Comparison of ENCODE assay signal across 18 cellular contexts in genomic region chr20:38840894-38841470, GRCh38. TPM values are rescaled to one million over a fixed set of nuclear protein-coding genes. Genes with fewer than 3 reads are reported as not detected.
DNase-seq lines count a peak whose midpoint lies in the region; FAIRE-seq and TF ChIP-seq lines count a peak whose summit lies in the region.
"Had no signal": no experiment of that assay in that cellular context is flagged by ENCODE, and none has a peak within 500 bp of the region (broad histone marks: within the 10 kb centered on the region; RNA-seq: fewer than 3 reads in every experiment).

No MANE protein-coding gene starts in this region.

- H3K4me1 ChIP-seq in osteoblast (ENCODE audit: insufficient read depth, low read length) (no peaks in the 10 kb centered on the region), prostate gland (replicated peaks) (no peaks in the 10 kb centered on the region)
- H3K4me1 ChIP-seq: Caco-2 had no signal

- H2AFZ ChIP-seq in osteoblast (ENCODE audit: low read length): no peak overlapping the region

- H3K9me3 ChIP-seq in osteoblast (ENCODE audit: low read depth, low read length) (no peaks in the 10 kb centered on the region), prostate gland (no peaks in the 10 kb centered on the region)
- H3K9me3 ChIP-seq: Caco-2, esophagus squamous epithelium had no signal

- H3K27ac ChIP-seq in dorsolateral prefrontal cortex (peak overlapping the region in 52 of 59 donors; percentile 32 to 89 (median 79)), temporal lobe (ENCODE audit: low read depth, low read length) (peak overlapping the region; percentile 80), osteoblast (ENCODE audit: low read depth, low read length) (no peak overlapping the region), prostate gland (no peak overlapping the region)

- no peak for DNase-seq in activated naive CD4-positive, alpha-beta T cell treated with anti-CD3 and anti-CD28 coated beads for 36 hours
- DNase-seq in activated naive CD4-positive, alpha-beta T cell (lab: John Stamatoyannopoulos, UW): no peak
- no peak for DNase-seq in activated CD4-positive, alpha-beta memory T cell treated with anti-CD3 and anti-CD28 coated beads for 36 hours
- no peak for DNase-seq in dorsolateral prefrontal cortex
- no peak for DNase-seq in osteoblast (ENCODE audit: insufficient read length, low spot score, missing footprints)
- no peak for DNase-seq in prostate gland (ENCODE audit: low spot score)
- DNase-seq in D721Med (ENCODE audit: insufficient read length, low spot score): no peak
- DNase-seq: activated effector memory CD4-positive, alpha-beta T cell treated with Interleukin-2 at 50 U/mL for 16 hours; esophagus squamous epithelium; KG1; NCI-H1105 treated with DMSO at 0.1 percent for 48 hours; NCI-H748 treated with DMSO at 0.1 percent for 48 hours; RPMI8226 had no signal

- H3K36me3 ChIP-seq in osteoblast (ENCODE audit: insufficient read depth, low read length) (no peaks in the 10 kb centered on the region), prostate gland (no peaks in the 10 kb centered on the region)
- H3K36me3 ChIP-seq: esophagus squamous epithelium had no signal

- H3K9me3 Mint-ChIP-seq in activated naive CD4-positive, alpha-beta T cell treated with anti-CD3 and anti-CD28 coated beads for 36 hours: no peaks in the 10 kb centered on the region
- no peaks in the 10 kb centered on the region for H3K9me3 Mint-ChIP-seq in activated CD4-positive, alpha-beta memory T cell treated with anti-CD3 and anti-CD28 coated beads for 36 hours
- H3K9me3 Mint-ChIP-seq: brain had no signal

- CTCF ChIA-PET in activated naive CD4-positive, alpha-beta T cell treated with anti-CD3 and anti-CD28 coated beads for 36 hours (lab: Charles Lee): interaction anchor here (0.7 to 1.0 kb wide), 2 partner anchors 54 to 208 kb away, joined by 3 read pairs; no protein-coding TSS in a partner anchor
- CTCF ChIA-PET in activated CD4-positive, alpha-beta memory T cell treated with anti-CD3 and anti-CD28 coated beads for 36 hours (lab: Charles Lee): interaction anchor here (0.8 to 2.8 kb wide), 5 partner anchors 33 to 115 kb away, joined by 3 to 13 read pairs (median 3); partner anchors contain the start of genes ACTR5 and PPP1R16B

- H3K27me3 Mint-ChIP-seq in activated naive CD4-positive, alpha-beta T cell treated with anti-CD3 and anti-CD28 coated beads for 36 hours (ENCODE audit: low read depth): no peaks in the 10 kb centered on the region
- H3K27me3 Mint-ChIP-seq in activated CD4-positive, alpha-beta memory T cell treated with anti-CD3 and anti-CD28 coated beads for 36 hours: no peaks in the 10 kb centered on the region

- H3K4me3 ChIP-seq in dorsolateral prefrontal cortex: no peak overlapping the region
- H3K4me3 ChIP-seq in osteoblast (ENCODE audit: insufficient read depth, low read length): no peak overlapping the region
- H3K4me3 ChIP-seq in prostate gland: no peak overlapping the region
- H3K4me3 ChIP-seq: esophagus squamous epithelium had no signal

- H3K36me3 Mint-ChIP-seq in activated naive CD4-positive, alpha-beta T cell treated with anti-CD3 and anti-CD28 coated beads for 36 hours (ENCODE audit: low read depth): peaks cover 26% of the 10 kb centered on the region
- H3K36me3 Mint-ChIP-seq in activated CD4-positive, alpha-beta memory T cell treated with anti-CD3 and anti-CD28 coated beads for 36 hours: peaks cover 55% of the 10 kb centered on the region

- no peaks in the 10 kb centered on the region for H3K27me3 ChIP-seq in dorsolateral prefrontal cortex
- peaks cover 11% of the 10 kb centered on the region for H3K27me3 ChIP-seq in osteoblast (ENCODE audit: insufficient read depth, low read length)
- peaks cover 3% of the 10 kb centered on the region for H3K27me3 ChIP-seq in prostate gland (replicated peaks; ENCODE audit: insufficient read depth)

- H3K4me1 Mint-ChIP-seq in activated naive CD4-positive, alpha-beta T cell treated with anti-CD3 and anti-CD28 coated beads for 36 hours (ENCODE audit: low read depth): peaks cover 65% of the 10 kb centered on the region
- peaks cover 79% of the 10 kb centered on the region for H3K4me1 Mint-ChIP-seq in activated CD4-positive, alpha-beta memory T cell treated with anti-CD3 and anti-CD28 coated beads for 36 hours (ENCODE audit: low read depth)
- H3K4me1 Mint-ChIP-seq: brain had no signal

- TF ChIP-seq POLR2A in prostate gland (IDR thresholded peaks at IDR 0.05): no peak

- no peaks in the 10 kb centered on the region for H3K79me2 ChIP-seq in osteoblast (ENCODE audit: insufficient read depth, low read length)

- peak overlapping the region; percentile 91 for H3K27ac Mint-ChIP-seq in activated naive CD4-positive, alpha-beta T cell treated with anti-CD3 and anti-CD28 coated beads for 36 hours
- H3K27ac Mint-ChIP-seq in activated CD4-positive, alpha-beta memory T cell treated with anti-CD3 and anti-CD28 coated beads for 36 hours: peak overlapping the region; percentile 90
- H3K27ac Mint-ChIP-seq: brain had no signal

- TF ChIP-seq CTCF in dorsolateral prefrontal cortex (IDR thresholded peaks at IDR 0.05 in 54 of 56, conservative IDR thresholded peaks at IDR 0.05 in 2 of 56; ENCODE audit: low read depth in 1 of 56, partially characterized antibody in 56 of 56) (no peak), osteoblast (IDR thresholded peaks at IDR 0.05; ENCODE audit: extremely low read depth, low read depth, low read length) (no peak), prostate gland (IDR thresholded peaks at IDR 0.05) (no peak), D721Med (IDR thresholded peaks at IDR 0.05; ENCODE audit: insufficient read depth, missing control alignments) (no peak)

- POLR2A ChIA-PET in activated CD4-positive, alpha-beta memory T cell treated with anti-CD3 and anti-CD28 coated beads for 36 hours (lab: Charles Lee): interaction anchor here (1.2 to 2.2 kb wide), 5 partner anchors 9 to 36 kb away, joined by 3 to 9 read pairs (median 4); partner anchors contain the start of gene PPP1R16B

- H3K4me3 Mint-ChIP-seq in activated naive CD4-positive, alpha-beta T cell treated with anti-CD3 and anti-CD28 coated beads for 36 hours: no peak overlapping the region
- peak overlapping the region; percentile 33 for H3K4me3 Mint-ChIP-seq in activated CD4-positive, alpha-beta memory T cell treated with anti-CD3 and anti-CD28 coated beads for 36 hours
- H3K4me3 Mint-ChIP-seq: brain had no signal

- WGBS in prostate gland: 87% methylated on average over 8 of the region's 8 CpGs

- no peak for FAIRE-seq in D721Med (lab: Jason Lieb, UNC)
- FAIRE-seq: H1 had no signal

- H3K4me2 ChIP-seq in osteoblast (ENCODE audit: insufficient read depth, low read length): no peak overlapping the region

- intact Hi-C loops in activated naive CD4-positive, alpha-beta T cell treated with anti-CD3 and anti-CD28 coated beads for 36 hours (cut with micrococcal nuclease): no loop called here
- intact Hi-C loops in activated CD4-positive, alpha-beta memory T cell treated with anti-CD3 and anti-CD28 coated beads for 36 hours (cut with micrococcal nuclease): no loop called here
- intact Hi-C loops in dorsolateral prefrontal cortex (cut with DNase I): loop anchor here in 1 of 2 donors (5.0 kb wide), 1 partner anchor 41 kb away; no protein-coding TSS in a partner anchor
- intact Hi-C loops in prostate gland (cut with DNase I): no loop called here

- H4K20me1 ChIP-seq in osteoblast (ENCODE audit: insufficient read depth, low read length): no peaks in the 10 kb centered on the region

RNA-seq across cellular contexts. Expression of gene PPP1R16B, which starts 35.5 kb away (rescaled TPM):
- total RNA-seq in activated naive CD4-positive, alpha-beta T cell treated with anti-CD3 and anti-CD28 coated beads for 36 hours: 10 to 100 TPM; 38.1 to 40.0 TPM
- total RNA-seq in activated CD4-positive, alpha-beta memory T cell treated with anti-CD3 and anti-CD28 coated beads for 36 hours: 100 to 1,000 TPM; 111 to 114 TPM
- total RNA-seq in dorsolateral prefrontal cortex (100 to 1,000 TPM; 104 to 181 (median 137) TPM), temporal lobe (10.1 TPM), osteoblast (not detected in 2 replicates), prostate gland (1 to 10 TPM; 1.3 to 1.9 TPM)
- total RNA-seq: Caco-2, G401 had no signal

Comparison
In these comparisons a context has a peak if more than half of its experiments do, and no peak if none do; other contexts are left out.
1. H3K27ac ChIP-seq: peak in dorsolateral prefrontal cortex (52 of 59) and temporal lobe (single experiment); none in osteoblast (single experiment) and prostate gland (0 of 2).